22 cellular contexts compared by ENCODE assay signal in the genomic region with DNA sequence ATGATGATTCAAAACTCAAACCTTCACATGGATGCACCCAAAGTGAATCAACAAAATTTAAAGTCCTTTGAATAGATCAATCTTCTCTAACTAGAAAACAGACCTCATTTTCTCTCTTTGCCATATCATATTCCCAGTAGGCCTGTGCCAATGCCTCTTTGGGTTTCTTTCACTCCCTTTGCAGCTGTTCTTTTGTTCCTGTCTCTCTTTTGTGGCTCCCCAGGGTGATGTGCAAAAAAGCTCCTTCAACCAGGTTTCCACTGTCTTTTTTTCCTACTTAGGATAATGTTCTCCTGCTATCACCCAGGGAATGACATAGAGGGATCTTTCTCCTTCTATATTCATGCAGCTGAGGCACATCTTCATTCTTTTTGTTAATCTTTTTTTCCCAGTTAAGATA. TPM values are rescaled to one million over a fixed set of nuclear protein-coding genes. Genes with fewer than 3 reads are reported as not detected.
A peak's percentile ranks its signal among the peaks of the same experiment; 100 is the strongest.
DNase-seq lines count a peak whose midpoint lies in the region; TF ChIP-seq lines count a peak whose summit lies in the region.
"Had no signal": no experiment of that assay in that cellular context is flagged by ENCODE, and none has a peak within 500 bp of the region (broad histone marks: within the 10 kb centered on the region; RNA-seq: fewer than 3 reads in every experiment).

No MANE protein-coding gene starts in this region.

- peak overlapping the region; percentile 15 for H3K27ac Mint-ChIP-seq in nephron progenitor cell

- H3K27me3 ChIP-seq in SJCRH30: no peaks in the 10 kb centered on the region
- H3K27me3 ChIP-seq: adrenal gland, esophagus squamous epithelium, gastrocnemius medialis had no signal

- no peak overlapping the region for H3K4me3 Mint-ChIP-seq in nephron progenitor cell

- no peaks in the 10 kb centered on the region for H3K36me3 Mint-ChIP-seq in nephron progenitor cell (ENCODE audit: low read depth)

- no peaks in the 10 kb centered on the region for H3K9me3 ChIP-seq in SJCRH30 (replicated peaks)
- H3K9me3 ChIP-seq: adrenal gland, esophagus squamous epithelium, gastrocnemius medialis had no signal

- H3K9me3 Mint-ChIP-seq in nephron progenitor cell: no peaks in the 10 kb centered on the region

- peaks cover 7% of the 10 kb centered on the region for H3K27me3 Mint-ChIP-seq in nephron progenitor cell (ENCODE audit: low read depth, poor library complexity)

- H3K27ac ChIP-seq in SJCRH30: peak overlapping the region; percentile 45
- H3K27ac ChIP-seq: adrenal gland, esophagus squamous epithelium, gastrocnemius medialis, RWPE1 had no signal

- no peaks in the 10 kb centered on the region for H3K36me3 ChIP-seq in SJCRH30
- H3K36me3 ChIP-seq: adrenal gland, esophagus squamous epithelium, gastrocnemius medialis had no signal

- H3K4me3 ChIP-seq in SJCRH30: no peak overlapping the region
- H3K4me3 ChIP-seq: adrenal gland, esophagus squamous epithelium, gastrocnemius medialis, smooth muscle cell had no signal

- DNase-seq in COR-L47 (lab: John Stamatoyannopoulos, UW) (peak; percentile 33), NCI-H187 treated with DMSO at 0.1 percent for 48 hours (lab: John Stamatoyannopoulos, UW) (peak; percentile 49), SJCRH30 (peak; percentile 53 to 82), nephron progenitor cell (no peak), hepatic stellate cell (ENCODE audit: low spot score) (no peak)
- no peak for DNase-seq in stimulated activated CD4-positive, alpha-beta T cell treated with anti-CD3 and anti-CD28 coated beads, Interleukin-4, amount 100 ng/mL, for 4 hours
- no peak for DNase-seq in activated naive CD4-positive, alpha-beta T cell treated with anti-CD3 and anti-CD28 coated beads, Interleukin-2, amount 50 U/mL, for 16 hours
- DNase-seq: activated CD4-positive, alpha-beta T cell treated with anti-CD3 and anti-CD28 coated beads, Interleukin-2, amount 50 U/mL, for 4 hours; activated effector memory CD4-positive, alpha-beta T cell treated with anti-CD3 and anti-CD28 coated beads, Interleukin-2, amount 50 U/mL, for 16 hours; adrenal gland; AML-193; effector memory CD4-positive, alpha-beta T cell; esophagus squamous epithelium; gastrocnemius medialis; HCEC 1CT; hypothalamus; islet precursor cell; NCI-H524; occipital lobe; stimulated activated naive CD4-positive, alpha-beta T cell treated with Interleukin-2 at 50 U/mL for 16 hours had no signal

- H3K4me1 Mint-ChIP-seq in nephron progenitor cell: peaks cover 31% of the 10 kb centered on the region

- no peak for TF ChIP-seq CTCF in nephron progenitor cell (IDR thresholded peaks at IDR 0.05)

- peaks cover 46% of the 10 kb centered on the region for H3K4me1 ChIP-seq in SJCRH30

RNA-seq across cellular contexts. Expression of a gene that starts 54.6 kb away (rescaled TPM):
- 35.0 and 40.8 TPM in 2 replicates for total RNA-seq in SJCRH30 (2014; rRNA removed; shearing (Covaris generic))

Comparison
In these comparisons a context has a peak if more than half of its experiments do, and no peak if none do; other contexts are left out.
1. DNase-seq: peak in COR-L47 (single experiment), NCI-H187 treated with DMSO at 0.1 percent for 48 hours (single experiment) and SJCRH30 (2 of 2); none in nephron progenitor cell (single experiment), stimulated activated CD4-positive, alpha-beta T cell treated with anti-CD3 and anti-CD28 coated beads, Interleukin-4, amount 100 ng/mL, for 4 hours (0 of 2), activated naive CD4-positive, alpha-beta T cell treated with anti-CD3 and anti-CD28 coated beads, Interleukin-2, amount 50 U/mL, for 16 hours (single experiment) and hepatic stellate cell (single experiment).